14 cellular contexts compared by ENCODE assay signal in genomic region chr2:99602475-99602874, GRCh38.
DNase-seq lines count a peak whose midpoint lies in the region; ATAC-seq and TF ChIP-seq lines count a peak whose summit lies in the region.
"Had no signal": no experiment of that assay in that cellular context is flagged by ENCODE, and none has a peak within 500 bp of the region (broad histone marks: within the 10 kb centered on the region; RNA-seq: fewer than 3 reads in every experiment).

No MANE protein-coding gene starts in this region.

- H3K4me2 ChIP-seq in smooth muscle cell (peak overlapping the region; percentile 1), MM.1S (ENCODE audit: low read depth, low read length) (no peak overlapping the region)

- no peaks in the 10 kb centered on the region for H3K9me2 ChIP-seq in MM.1S (replicated peaks; ENCODE audit: insufficient read depth, low read length)

- ATAC-seq in GM18870 (IDR thresholded peaks at IDR 0.05; ENCODE audit: unreplicated experiment) = no peak

- H3K27ac ChIP-seq in smooth muscle cell (ENCODE audit: low read depth) = no peak overlapping the region
- H3K27ac ChIP-seq in MM.1S (ENCODE audit: low read length) = no peak overlapping the region
- H3K27ac ChIP-seq: SK-N-MC had no signal

- no peak overlapping the region for H3K4me3 ChIP-seq in smooth muscle cell
- no peak overlapping the region for H3K4me3 ChIP-seq in MM.1S (ENCODE audit: low read length)
- H3K4me3 ChIP-seq: SK-N-MC had no signal

- H3K9me3 ChIP-seq in smooth muscle cell (replicated peaks; ENCODE audit: low read depth) (no peaks in the 10 kb centered on the region), MM.1S (replicated peaks; ENCODE audit: insufficient read depth, low read length) (no peaks in the 10 kb centered on the region)

- peak overlapping the region; percentile 70 for H3K4me3 Mint-ChIP-seq in HFFc6
- H3K4me3 Mint-ChIP-seq: CD8-positive, alpha-beta memory T cell; central memory CD8-positive, alpha-beta T cell had no signal

- H3K9me3 Mint-ChIP-seq in HFFc6 = no peaks in the 10 kb centered on the region
- H3K9me3 Mint-ChIP-seq: CD8-positive, alpha-beta memory T cell; central memory CD8-positive, alpha-beta T cell had no signal

- DNase-seq in HFFc6 (peak; percentile 48), amniotic epithelial cell (ENCODE audit: low read depth) (peak; percentile 49), foreskin melanocyte (peak; percentile 21), smooth muscle cell (lab: John Stamatoyannopoulos, UW; ENCODE audit: unreplicated experiment) (no peak), MM.1S (no peak)
- no peak for DNase-seq in activated effector memory CD4-positive, alpha-beta T cell treated with Interleukin-2 at 50 U/mL for 16 hours
- DNase-seq: activated naive CD4-positive, alpha-beta T cell treated with Interleukin-2 at 50 U/mL for 16 hours; CD8-positive, alpha-beta memory T cell; GDM1; hypothalamus; NCI-H1105 treated with DMSO at 0.1 percent for 48 hours had no signal

- H3K4me1 Mint-ChIP-seq in HFFc6 (ENCODE audit: low read depth) = peaks cover 61% of the 10 kb centered on the region
- H3K4me1 Mint-ChIP-seq: CD8-positive, alpha-beta memory T cell; central memory CD8-positive, alpha-beta T cell had no signal

- no peak for TF ChIP-seq CTCF in HFFc6 (IDR thresholded peaks at IDR 0.05)
- no peak for TF ChIP-seq CTCF in smooth muscle cell (IDR thresholded peaks at IDR 0.05; ENCODE audit: borderline replicate concordance, insufficient read depth, poor library complexity, severe bottlenecking)
- no peak for TF ChIP-seq CTCF in MM.1S (IDR thresholded peaks at IDR 0.05; ENCODE audit: low read length)

- H2AFZ ChIP-seq in smooth muscle cell (ENCODE audit: low read depth) (no peak overlapping the region), MM.1S (ENCODE audit: low read length) (no peak overlapping the region)

- no peaks in the 10 kb centered on the region for H4K20me1 ChIP-seq in smooth muscle cell (ENCODE audit: low read depth)
- H4K20me1 ChIP-seq in MM.1S (ENCODE audit: insufficient read depth, low read length) = no peaks in the 10 kb centered on the region

- peaks cover 7% of the 10 kb centered on the region for H3K27me3 Mint-ChIP-seq in HFFc6 (ENCODE audit: insufficient read depth)

- H3K9ac ChIP-seq in smooth muscle cell (ENCODE audit: low read depth) = no peak overlapping the region
- H3K9ac ChIP-seq in MM.1S (ENCODE audit: low read length) = no peak overlapping the region

- peaks cover 4% of the 10 kb centered on the region for H3F3A ChIP-seq in smooth muscle cell (ENCODE audit: low read depth)
- H3F3A ChIP-seq in MM.1S (ENCODE audit: insufficient read depth, low read length) = no peaks in the 10 kb centered on the region

- H3K27ac Mint-ChIP-seq in HFFc6 = peak overlapping the region; percentile 56
- H3K27ac Mint-ChIP-seq: CD8-positive, alpha-beta memory T cell had no signal

- H3K27me3 ChIP-seq in smooth muscle cell (ENCODE audit: low read depth) (no peaks in the 10 kb centered on the region), MM.1S (replicated peaks; ENCODE audit: insufficient read depth, low read length) (no peaks in the 10 kb centered on the region)

- WGBS in smooth muscle cell (ENCODE audit: low lambda C conversion rate) = 20% methylated on average over 4 of the region's 4 CpGs

- H3K4me1 ChIP-seq in smooth muscle cell (ENCODE audit: low read depth) = no peaks in the 10 kb centered on the region
- H3K4me1 ChIP-seq in MM.1S (ENCODE audit: low read length) = no peaks in the 10 kb centered on the region

- H3K36me3 ChIP-seq in smooth muscle cell (ENCODE audit: low read depth) (no peaks in the 10 kb centered on the region), MM.1S (replicated peaks; ENCODE audit: insufficient read depth, low read length) (no peaks in the 10 kb centered on the region)

- H3K36me3 Mint-ChIP-seq in HFFc6 (ENCODE audit: low read depth) = no peaks in the 10 kb centered on the region
- H3K36me3 Mint-ChIP-seq: CD8-positive, alpha-beta memory T cell had no signal

- H3K79me2 ChIP-seq in smooth muscle cell (ENCODE audit: low read depth) (no peaks in the 10 kb centered on the region), MM.1S (ENCODE audit: low read length) (no peaks in the 10 kb centered on the region)

Comparison
In these comparisons a context has a peak if more than half of its experiments do, and no peak if none do; other contexts are left out.
1. DNase-seq: peak in HFFc6 (single experiment), amniotic epithelial cell (single experiment) and foreskin melanocyte (single experiment); none in smooth muscle cell (single experiment), activated effector memory CD4-positive, alpha-beta T cell treated with Interleukin-2 at 50 U/mL for 16 hours (single experiment) and MM.1S (single experiment).